Comparison of ENCODE assay signal across 16 cellular contexts in genomic region chr4:30495261-30496050, GRCh38.
"Had no signal": no experiment of that assay in that cellular context is flagged by ENCODE, and none has a peak within 500 bp of the region (broad histone marks: within the 10 kb centered on the region; RNA-seq: fewer than 3 reads in every experiment).

No MANE protein-coding gene starts in this region.

- H3K4me2 ChIP-seq: smooth muscle cell had no signal

- H3K36me3 ChIP-seq: colonic mucosa, right atrium auricular region, sigmoid colon, tibial nerve had no signal

- DNase-seq: colonic mucosa; dermis blood vessel endothelial cell; erythroblast; foreskin melanocyte; head of caudate nucleus; hippocampal formation; kidney glomerular epithelial cell; naive thymus-derived CD4-positive, alpha-beta T cell; posterior cingulate gyrus; sigmoid colon; stimulated activated CD4-positive, alpha-beta T cell treated with anti-CD3 and anti-CD28 coated beads, Interleukin-4, amount 100 ng/mL, for 1 hour; testis had no signal

- ATAC-seq: naive thymus-derived CD4-positive, alpha-beta T cell; stimulated activated memory B cell treated with anti-CD40 and anti-IgM and Interleukin-4, amounts not matched to agents 10 μg/mL and 1 μg/mL and 100 μg/mL, for 72 hours had no signal

- H3K27ac ChIP-seq: colonic mucosa, right atrium auricular region, sigmoid colon, testis, tibial nerve had no signal

- H3K9me3 ChIP-seq: colonic mucosa, right atrium auricular region, sigmoid colon, testis had no signal

- H3K4me3 ChIP-seq: colonic mucosa, right atrium auricular region, sigmoid colon, smooth muscle cell, testis, tibial nerve had no signal

- H3K4me1 ChIP-seq: colonic mucosa, right atrium auricular region, sigmoid colon, testis, tibial nerve had no signal

- H3K27me3 ChIP-seq: colonic mucosa, right atrium auricular region, sigmoid colon, testis, tibial nerve had no signal
